18 cellular contexts compared by ENCODE assay signal in genomic region chr2:15769676-15770075, GRCh38.
DNase-seq lines count a peak whose midpoint lies in the region; FAIRE-seq and TF ChIP-seq lines count a peak whose summit lies in the region.
"Had no signal": no experiment of that assay in that cellular context is flagged by ENCODE, and none has a peak within 500 bp of the region (broad histone marks: within the 10 kb centered on the region; RNA-seq: fewer than 3 reads in every experiment).

No MANE protein-coding gene starts in this region.

- no peak overlapping the region for H3K14ac ChIP-seq in H1 (ENCODE audit: insufficient read length)

- no peak overlapping the region for H4K91ac ChIP-seq in H1 (replicated peaks; ENCODE audit: insufficient read length, low read length)

- no peak overlapping the region for H3K9ac ChIP-seq in H1 (replicated peaks in 1 of 4; ENCODE audit: extremely low read depth in 1 of 4, low read depth in 3 of 4, low read length in 3 of 4)
- H3K9ac ChIP-seq: BLaER1 treated with 17β-estradiol and CSF1 and Interleukin-3, amounts not matched to agents 10 nM and 100 nM had no signal

- no peak overlapping the region for H2BK120ac ChIP-seq in H1 (replicated peaks; ENCODE audit: low read depth, low read length)

- H4K5ac ChIP-seq in H1 (ENCODE audit: insufficient read length, low read depth, low read length): no peak overlapping the region

- no peak for TF ChIP-seq EP300 in H1 (IDR thresholded peaks at IDR 0.05; ENCODE audit: borderline replicate concordance in 1 of 2, low read depth in 2 of 2, low read length in 2 of 2)

- no peaks in the 10 kb centered on the region for H3K79me1 ChIP-seq in H1 (ENCODE audit: low read depth, low read length)

- no peak overlapping the region for H3K4me3 ChIP-seq in H1 (ENCODE audit: extremely low read depth in 1 of 4, insufficient read depth in 2 of 4, low read depth in 3 of 4, low read length in 4 of 4)
- H3K4me3 ChIP-seq: BLaER1 treated with 17β-estradiol and CSF1 and Interleukin-3, amounts not matched to agents 10 nM and 100 nM; HAP-1 had no signal

- H3K27ac ChIP-seq in H1 (ENCODE audit: low read depth, low read length): no peak overlapping the region
- H3K27ac ChIP-seq: BLaER1 treated with 17β-estradiol and CSF1 and Interleukin-3, amounts not matched to agents 10 nM and 100 nM had no signal

- H3K79me2 ChIP-seq in H1 (ENCODE audit: control insufficient read depth in 1 of 2, insufficient read depth in 2 of 2, low read length in 2 of 2): no peaks in the 10 kb centered on the region

- H2AK5ac ChIP-seq in H1 (ENCODE audit: low read depth, low read length): no peak overlapping the region

- H3K36me3 Mint-ChIP-seq in neural crest cell (ENCODE audit: low read depth): no peaks in the 10 kb centered on the region
- H3K36me3 Mint-ChIP-seq: CD4-positive, CD25-positive, alpha-beta regulatory T cell; IgD-negative memory B cell had no signal

- CTCF ChIA-PET in H1 (lab: Charles Lee; ENCODE audit: partially characterized antibody): interaction anchor here (0.9 to 1.9 kb wide), 3 partner anchors 12 to 50 kb away, joined by 3 to 21 read pairs (median 4); no protein-coding TSS in a partner anchor

- no peak overlapping the region for H2BK12ac ChIP-seq in H1 (ENCODE audit: low read depth, low read length)

- no peak overlapping the region; the same call in 1 of the 2 replicates for H3K18ac ChIP-seq in H1 (ENCODE audit: extremely low read depth, low read length)

- no peak for FAIRE-seq in H1 (lab: Jason Lieb, UNC)
- FAIRE-seq: D721Med, GM18507 had no signal

- H2BK20ac ChIP-seq in H1 (ENCODE audit: low read length): no peak overlapping the region

- no peaks in the 10 kb centered on the region for H3K27me3 ChIP-seq in H1 (replicated peaks in 1 of 4; ENCODE audit: control insufficient read depth in 3 of 4, extremely low read depth in 1 of 4, insufficient read depth in 3 of 4, low read length in 3 of 4)
- H3K27me3 ChIP-seq: BLaER1 treated with 17β-estradiol and CSF1 and Interleukin-3, amounts not matched to agents 10 nM and 100 nM had no signal

- no peaks in the 10 kb centered on the region for H4K20me1 ChIP-seq in H1 (replicated peaks in 1 of 2; ENCODE audit: control insufficient read depth in 1 of 2, insufficient read depth in 2 of 2, low read length in 2 of 2)
- H4K20me1 ChIP-seq: BLaER1 treated with 17β-estradiol and CSF1 and Interleukin-3, amounts not matched to agents 10 nM and 100 nM had no signal

- H2BK5ac ChIP-seq in H1 (ENCODE audit: low read depth, low read length): no peak overlapping the region

- DNase-seq in CMK (ENCODE audit: low read depth) (peak; percentile 34), DMS 273 treated with DMSO at 0.1 percent for 48 hours (lab: John Stamatoyannopoulos, UW) (peak; percentile 18), H1 (ENCODE audit: low read depth in 1 of 2, low spot score in 2 of 2) (no peak), neural crest cell (ENCODE audit: low read depth, low spot score) (no peak), NCI-H748 treated with DMSO at 0.1 percent for 48 hours (lab: John Stamatoyannopoulos, UW) (no peak)
- no peak for DNase-seq in stimulated activated CD4-positive, alpha-beta T cell treated with anti-CD3 and anti-CD28 coated beads, Interleukin-12 subunit alpha, Interleukin-12 subunit beta, amount 100 ng/mL, for 4 hours
- DNase-seq in activated CD4-positive, CD25-positive, alpha-beta regulatory T cell (lab: John Stamatoyannopoulos, UW): no peak
- DNase-seq: ACHN; CD4-positive, CD25-positive, alpha-beta regulatory T cell; DMS53; GF-D8; GOT3; KG1 had no signal

- peaks cover 40% of the 10 kb centered on the region for H3K4me1 Mint-ChIP-seq in neural crest cell
- H3K4me1 Mint-ChIP-seq: CD4-positive, CD25-positive, alpha-beta regulatory T cell had no signal

- 97% methylated on average over 10 of the region's 11 CpGs; no CpG with 5 or more reads in 1 of the 2 experiments for WGBS in H1 (ENCODE audit: extremely low coverage in 1 of 2, insufficient coverage in 1 of 2, insufficient read length in 1 of 2, insufficient replicate concordance in 2 of 2, low coverage in 1 of 2, low lambda C conversion rate in 2 of 2, missing lambda C conversion rate in 1 of 2), 2 experiments

- H3K9me3 Mint-ChIP-seq in neural crest cell: no peaks in the 10 kb centered on the region
- H3K9me3 Mint-ChIP-seq: CD4-positive, CD25-positive, alpha-beta regulatory T cell had no signal

- TF ChIP-seq POLR2A in H1 (IDR thresholded peaks at IDR 0.05; ENCODE audit: control extremely low read depth in 1 of 2, low read depth in 2 of 2, low read length in 2 of 2): no peak

- peak overlapping the region; percentile 12 for H3K27ac Mint-ChIP-seq in neural crest cell (ENCODE audit: unreplicated experiment)
- H3K27ac Mint-ChIP-seq: CD4-positive, CD25-positive, alpha-beta regulatory T cell; IgD-negative memory B cell had no signal

- no peak for TF ChIP-seq RAD21 in H1 (IDR thresholded peaks at IDR 0.05 in 1 of 2, conservative IDR thresholded peaks at IDR 0.05 in 1 of 2; ENCODE audit: low read depth in 2 of 2, low read length in 2 of 2)

- no peaks in the 10 kb centered on the region for H3K23me2 ChIP-seq in H1 (ENCODE audit: low read depth, low read length)

- H3K4me3 Mint-ChIP-seq in neural crest cell: no peak overlapping the region
- H3K4me3 Mint-ChIP-seq: CD4-positive, CD25-positive, alpha-beta regulatory T cell; IgD-negative memory B cell had no signal

- no peak overlapping the region for H3K23ac ChIP-seq in H1 (ENCODE audit: insufficient read length)

- no peaks in the 10 kb centered on the region for H3K9me3 ChIP-seq in H1 (ENCODE audit: insufficient read depth in 2 of 2, low read depth in 1 of 2, low read length in 1 of 2)
- H3K9me3 ChIP-seq: BLaER1 treated with 17β-estradiol and CSF1 and Interleukin-3, amounts not matched to agents 10 nM and 100 nM; HAP-1 had no signal

- no peak overlapping the region for H3K56ac ChIP-seq in H1 (replicated peaks; ENCODE audit: insufficient read length, low read depth, low read length)

- no peak for TF ChIP-seq CTCF in H1 (IDR thresholded peaks at IDR 0.05; ENCODE audit: control extremely low read depth in 1 of 3, insufficient read depth in 1 of 3, low read depth in 1 of 3, low read length in 3 of 3)
- TF ChIP-seq CTCF in neural crest cell (conservative IDR thresholded peaks at IDR 0.05): no peak

- no peak overlapping the region; the same call in 1 of the 2 replicates for H2AFZ ChIP-seq in H1 (ENCODE audit: low read length)

- H3K4me1 ChIP-seq in H1 (replicated peaks in 1 of 4; ENCODE audit: control insufficient read depth in 3 of 4, insufficient read depth in 4 of 4, low read length in 3 of 4): peaks cover 0 to 4% (median 1%) of the 10 kb centered on the region in 4 experiments; a peak in 3 of 7 replicates
- H3K4me1 ChIP-seq: BLaER1 treated with 17β-estradiol and CSF1 and Interleukin-3, amounts not matched to agents 10 nM and 100 nM; HAP-1 had no signal

- no peak overlapping the region for H3K4ac ChIP-seq in H1 (replicated peaks; ENCODE audit: insufficient read length, low read depth, low read length)

- no peak overlapping the region for H2BK15ac ChIP-seq in H1 (ENCODE audit: low read length)

- H3K27me3 Mint-ChIP-seq in neural crest cell (ENCODE audit: low read depth): no peaks in the 10 kb centered on the region
- H3K27me3 Mint-ChIP-seq: CD4-positive, CD25-positive, alpha-beta regulatory T cell had no signal

- H3K36me3 ChIP-seq in H1 (ENCODE audit: control insufficient read depth in 2 of 4, insufficient read depth in 4 of 4, low read length in 3 of 4): no peaks in the 10 kb centered on the region
- H3K36me3 ChIP-seq: BLaER1 treated with 17β-estradiol and CSF1 and Interleukin-3, amounts not matched to agents 10 nM and 100 nM; HAP-1 had no signal

- H3K4me2 ChIP-seq in H1 (ENCODE audit: insufficient read depth in 1 of 2, low read depth in 2 of 2, low read length in 2 of 2): no peak overlapping the region
- H3K4me2 ChIP-seq: BLaER1 treated with 17β-estradiol and CSF1 and Interleukin-3, amounts not matched to agents 10 nM and 100 nM had no signal

- POLR2A ChIA-PET in H1 (lab: Charles Lee; ENCODE audit: partially characterized antibody): no interaction called here

- H4K8ac ChIP-seq in H1 (ENCODE audit: extremely low read depth, insufficient read depth, low read length): peak overlapping the region; percentile 31

TF ChIP-seq in H1, 55 proteins besides CTCF, POLR2A, EP300 and RAD21:
- TF ChIP-seq ASH2L (IDR thresholded peaks at IDR 0.05; ENCODE audit: low read length): no peak
- no peak for TF ChIP-seq SIN3A (conservative IDR thresholded peaks at IDR 0.05 in 1 of 2, IDR thresholded peaks at IDR 0.05 in 1 of 2; ENCODE audit: low read depth in 1 of 2, low read length in 2 of 2)
- TF ChIP-seq TEAD4 (IDR thresholded peaks at IDR 0.05; ENCODE audit: low read depth, low read length): no peak
- TF ChIP-seq FOSL1 (IDR thresholded peaks at IDR 0.05; ENCODE audit: insufficient read depth, low read depth, low read length): no peak
- TF ChIP-seq EZH2 (IDR thresholded peaks at IDR 0.05; ENCODE audit: low read depth, low read length, severe bottlenecking): no peak
- TF ChIP-seq SIX5 (IDR thresholded peaks at IDR 0.05; ENCODE audit: low read depth, low read length): no peak
- no peak for TF ChIP-seq SIRT6 (IDR thresholded peaks at IDR 0.05; ENCODE audit: low read length)
- no peak for TF ChIP-seq HDAC2 (IDR thresholded peaks at IDR 0.05; ENCODE audit: borderline replicate concordance in 1 of 2, low read depth in 2 of 2, low read length in 2 of 2)

Comparison
In these comparisons a context has a peak if more than half of its experiments do, and no peak if none do; other contexts are left out.
1. DNase-seq: peak in CMK (single experiment) and DMS 273 treated with DMSO at 0.1 percent for 48 hours (single experiment); none in H1 (0 of 2), neural crest cell (single experiment), NCI-H748 treated with DMSO at 0.1 percent for 48 hours (single experiment), stimulated activated CD4-positive, alpha-beta T cell treated with anti-CD3 and anti-CD28 coated beads, Interleukin-12 subunit alpha, Interleukin-12 subunit beta, amount 100 ng/mL, for 4 hours (single experiment) and activated CD4-positive, CD25-positive, alpha-beta regulatory T cell (0 of 4).